In genomic region chr13:63094717-63095116, GRCh38 we compare ENCODE assay signal across 7 cellular contexts.
"Had no signal": no experiment of that assay in that cellular context is flagged by ENCODE, and none has a peak within 500 bp of the region (broad histone marks: within the 10 kb centered on the region; RNA-seq: fewer than 3 reads in every experiment).

No MANE protein-coding gene starts in this region.

- H2AFZ ChIP-seq: GM23338 had no signal

- ATAC-seq: GM23338, HepG2, K562 had no signal

- H3K4me2 ChIP-seq: GM23338 had no signal

- DNase-seq: H9, HCEC 1CT, KG1 had no signal

- H3K27ac ChIP-seq: HL-60 had no signal

- H3K4me3 ChIP-seq: GM23338, K562 had no signal
